ENCODE assay signal across 29 cellular contexts in the genomic region with DNA sequence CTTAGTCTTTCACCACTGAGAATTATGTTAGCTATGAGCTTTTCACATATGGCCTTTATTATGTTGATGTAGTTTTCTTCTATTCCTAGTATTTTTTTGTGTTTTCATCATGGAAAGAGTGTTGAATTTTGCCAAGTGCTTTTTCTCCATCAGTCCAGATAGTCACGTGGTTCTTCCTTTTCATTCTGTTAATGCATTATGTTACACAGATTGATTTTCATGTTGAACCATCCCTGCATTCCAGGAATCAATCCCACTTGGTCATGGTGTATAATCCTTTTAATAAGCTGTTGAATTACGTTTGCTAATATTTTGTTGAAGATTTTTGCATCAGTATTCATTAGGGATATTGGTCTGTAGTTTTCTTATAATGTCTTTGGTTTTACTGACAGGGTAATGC. TPM values are rescaled to one million over a fixed set of nuclear protein-coding genes. Genes with fewer than 3 reads are reported as not detected.
"Had no signal": no experiment of that assay in that cellular context is flagged by ENCODE, and none has a peak within 500 bp of the region (broad histone marks: within the 10 kb centered on the region; RNA-seq: fewer than 3 reads in every experiment).

No MANE protein-coding gene starts in this region.

- H3K9me3 ChIP-seq: suprapubic skin, testis, thoracic aorta, thyroid gland, tibial artery, upper lobe of left lung, upper lobe of right lung, uterus, vagina had no signal

- H3K4me1 ChIP-seq: thyroid gland, tibial artery, uterus had no signal

- H3K36me3 ChIP-seq: stomach, suprapubic skin, thoracic aorta, thyroid gland, tibial artery, tibial nerve, transverse colon, upper lobe of left lung, upper lobe of right lung, uterus, vagina had no signal

- H3K27me3 Mint-ChIP-seq: type B pancreatic cell had no signal

- H3K4me3 Mint-ChIP-seq: stimulated activated effector memory CD8-positive, alpha-beta T cell treated with anti-CD3 and anti-CD28 coated beads, Interleukin-12 subunit alpha, Interleukin-12 subunit beta, amount 100 ng/mL, for 72 hours; stimulated activated memory B cell treated with anti-CD40 and anti-IgM and Interleukin-4, amounts not matched to agents 10 μg/mL and 1 μg/mL and 100 μg/mL, for 72 hours; stimulated activated naive B cell treated with anti-CD40 and anti-IgM and Interleukin-4, amounts not matched to agents 10 μg/mL and 1 μg/mL and 100 μg/mL, for 72 hours; stimulated activated naive CD8-positive, alpha-beta T cell treated with anti-CD3 and anti-CD28 coated beads, Interleukin-15, amount 100 ng/mL, for 72 hours; stimulated activated naive CD8-positive, alpha-beta T cell treated with anti-CD3 and anti-CD28 coated beads, Interleukin-15, Interleukin-2, amounts not matched to agents 100 ng/mL and 50 ng/mL, for 24 hours; type B pancreatic cell had no signal

- ATAC-seq: stimulated activated effector memory CD8-positive, alpha-beta T cell treated with anti-CD3 and anti-CD28 coated beads, Interleukin-12 subunit alpha, Interleukin-12 subunit beta, amount 100 ng/mL, for 72 hours; stimulated activated memory B cell treated with anti-CD40 and anti-IgM and Interleukin-4, amounts not matched to agents 10 μg/mL and 1 μg/mL and 100 μg/mL, for 72 hours; stimulated activated naive B cell treated with anti-CD40 and anti-IgM and Interleukin-4, amounts not matched to agents 10 μg/mL and 1 μg/mL and 100 μg/mL, for 72 hours; stimulated activated naive CD8-positive, alpha-beta T cell treated with anti-CD3 and anti-CD28 coated beads, Interleukin-15, amount 100 ng/mL, for 72 hours; stimulated activated naive CD8-positive, alpha-beta T cell treated with anti-CD3 and anti-CD28 coated beads, Interleukin-15, Interleukin-2, amounts not matched to agents 100 U/mL and 50 U/mL, for 24 hours; upper lobe of right lung had no signal

- H3K27me3 ChIP-seq: stomach, suprapubic skin, testis, thyroid gland, tibial nerve, transverse colon, upper lobe of left lung, upper lobe of right lung, uterus, vagina had no signal

- DNase-seq: stimulated activated CD4-positive, alpha-beta T cell treated with anti-CD3 and anti-CD28 coated beads, Interleukin-2, amount 100 ng/mL, for 48 hours; stimulated activated CD4-positive, alpha-beta T cell treated with anti-CD3 and anti-CD28 coated beads, Interleukin-4, amount 100 ng/mL, for 1 hour; stimulated activated CD4-positive, alpha-beta T cell treated with anti-CD3 and anti-CD28 coated beads, Interleukin-4, amount 100 ng/mL, for 24 hours; stimulated activated CD4-positive, alpha-beta T cell treated with anti-CD3 and anti-CD28 coated beads, Interleukin-4, amount 100 ng/mL, for 4 hours; stimulated activated CD8-positive, alpha-beta memory T cell treated with anti-CD3 and anti-CD28 coated beads, Interleukin-4, amount 100 ng/mL, for 48 hours; stimulated activated naive B cell treated with anti-CD40 and anti-IgM and Interleukin-4, amounts not matched to agents 10 μg/mL and 1 μg/mL and 100 μg/mL, for 72 hours; stimulated activated naive CD4-positive, alpha-beta T cell; stimulated activated naive CD4-positive, alpha-beta T cell treated with Interleukin-2 at 50 U/mL for 16 hours; stimulated activated naive CD8-positive, alpha-beta T cell treated with anti-CD3 and anti-CD28 coated beads, Interleukin-15, amount 100 ng/mL, for 72 hours; stimulated activated naive CD8-positive, alpha-beta T cell treated with anti-CD3 and anti-CD28 coated beads, Interleukin-15, Interleukin-2, amounts not matched to agents 100 U/mL and 50 U/mL, for 24 hours; stomach; substantia nigra; testis; thyroid gland; tibial artery; transverse colon; trophoblast cell; upper lobe of left lung; upper lobe of right lung; uterus had no signal

- H3K9me3 Mint-ChIP-seq: stimulated activated effector memory CD8-positive, alpha-beta T cell treated with anti-CD3 and anti-CD28 coated beads, Interleukin-12 subunit alpha, Interleukin-12 subunit beta, amount 100 ng/mL, for 72 hours; type B pancreatic cell had no signal

- H3K27ac Mint-ChIP-seq: stimulated activated effector memory CD8-positive, alpha-beta T cell treated with anti-CD3 and anti-CD28 coated beads, Interleukin-12 subunit alpha, Interleukin-12 subunit beta, amount 100 ng/mL, for 72 hours; stimulated activated memory B cell treated with anti-CD40 and anti-IgM and Interleukin-4, amounts not matched to agents 10 μg/mL and 1 μg/mL and 100 μg/mL, for 72 hours; stimulated activated naive B cell treated with anti-CD40 and anti-IgM and Interleukin-4, amounts not matched to agents 10 μg/mL and 1 μg/mL and 100 μg/mL, for 72 hours; stimulated activated naive CD8-positive, alpha-beta T cell treated with anti-CD3 and anti-CD28 coated beads, Interleukin-15, amount 100 ng/mL, for 72 hours; stimulated activated naive CD8-positive, alpha-beta T cell treated with anti-CD3 and anti-CD28 coated beads, Interleukin-15, Interleukin-2, amounts not matched to agents 100 ng/mL and 50 ng/mL, for 24 hours; type B pancreatic cell had no signal

- H3K4me3 ChIP-seq: stomach, suprapubic skin, testis, thoracic aorta, thyroid gland, tibial artery, tibial nerve, transverse colon, upper lobe of left lung, upper lobe of right lung, uterus, vagina had no signal

- H3K27ac ChIP-seq: stomach, suprapubic skin, testis, thoracic aorta, thyroid gland, tibial artery, tibial nerve, transverse colon, upper lobe of right lung, uterus, vagina had no signal

- H3K36me3 Mint-ChIP-seq: stimulated activated effector memory CD8-positive, alpha-beta T cell treated with anti-CD3 and anti-CD28 coated beads, Interleukin-12 subunit alpha, Interleukin-12 subunit beta, amount 100 ng/mL, for 72 hours; stimulated activated memory B cell treated with anti-CD40 and anti-IgM and Interleukin-4, amounts not matched to agents 10 μg/mL and 1 μg/mL and 100 μg/mL, for 72 hours; stimulated activated naive B cell treated with anti-CD40 and anti-IgM and Interleukin-4, amounts not matched to agents 10 μg/mL and 1 μg/mL and 100 μg/mL, for 72 hours; type B pancreatic cell had no signal

- FAIRE-seq: urothelium cell line had no signal

RNA-seq across cellular contexts. Expression of gene FHAD1, which starts 17.7 kb away (rescaled TPM):
- total RNA-seq: vagina had no signal
